1 cellular context compared by ENCODE assay signal in genomic region chr17:10251212-10251948, GRCh38.
TF ChIP-seq lines count a peak whose summit lies in the region.

No MANE protein-coding gene starts in this region.

TF ChIP-seq in HepG2, 621 proteins besides CTCF, POLR2A, EP300 and RAD21 (continued from another document):
- peak; percentile 41 to 87 for TF ChIP-seq REST (IDR thresholded peaks at IDR 0.05; ENCODE audit: borderline replicate concordance in 1 of 2, low read depth in 1 of 2, low read length in 2 of 2)
- TF ChIP-seq PHF8 (CRISPR knock-in tag; IDR thresholded peaks at IDR 0.05): no peak
- TF ChIP-seq ZNF275 (CRISPR knock-in tag; IDR thresholded peaks at IDR 0.05; ENCODE audit: borderline replicate concordance): no peak
- TF ChIP-seq ZNF232 (CRISPR knock-in tag; IDR thresholded peaks at IDR 0.05; ENCODE audit: borderline replicate concordance): no peak
- TF ChIP-seq U2AF2 (IDR thresholded peaks at IDR 0.05; ENCODE audit: low read depth, low read length): no peak
- no peak for TF ChIP-seq HNF1A (IDR thresholded peaks at IDR 0.05; ENCODE audit: low read depth)
- no peak for TF ChIP-seq HNF1A (CRISPR knock-in tag; IDR thresholded peaks at IDR 0.05; ENCODE audit: borderline replicate concordance)
- no peak for TF ChIP-seq ZNF256 (CRISPR knock-in tag; conservative IDR thresholded peaks at IDR 0.05)
